In genomic region chr7:120951826-120952225, GRCh38 we compare ENCODE assay signal across 1 cellular context.
TF ChIP-seq lines count a peak whose summit lies in the region.

No MANE protein-coding gene starts in this region.

TF ChIP-seq in GM23338, 12 proteins besides CTCF, POLR2A, EP300 and RAD21 (continued from another document):
- no peak for TF ChIP-seq ZNF462 (CRISPR knock-in tag; IDR thresholded peaks at IDR 0.05)
- no peak for TF ChIP-seq POLR2AphosphoS5 (IDR thresholded peaks at IDR 0.05; ENCODE audit: low read depth)
- TF ChIP-seq STAT1 (IDR thresholded peaks at IDR 0.05; ENCODE audit: unreplicated experiment): no peak
- no peak for TF ChIP-seq JUNB (IDR thresholded peaks at IDR 0.05; ENCODE audit: unreplicated experiment)
- TF ChIP-seq NANOG (IDR thresholded peaks at IDR 0.05; ENCODE audit: borderline replicate concordance): no peak
- no peak for TF ChIP-seq REST (IDR thresholded peaks at IDR 0.05; ENCODE audit: unreplicated experiment)
- TF ChIP-seq EZH2 (IDR thresholded peaks at IDR 0.05; ENCODE audit: low read depth, unreplicated experiment): no peak
- TF ChIP-seq ETS1 (IDR thresholded peaks at IDR 0.05): no peak
- TF ChIP-seq EZH2phosphoT487 (IDR thresholded peaks at IDR 0.05; ENCODE audit: unreplicated experiment): no peak
- no peak for TF ChIP-seq CREB1 (CRISPR knock-in tag; IDR thresholded peaks at IDR 0.05; ENCODE audit: low read depth)
